17 cellular contexts compared by ENCODE assay signal in genomic region chr12:19287302-19287701, GRCh38.
"Had no signal": no experiment of that assay in that cellular context is flagged by ENCODE, and none has a peak within 500 bp of the region (broad histone marks: within the 10 kb centered on the region; RNA-seq: fewer than 3 reads in every experiment).

No MANE protein-coding gene starts in this region.

- H3K27ac ChIP-seq: colonic mucosa, heart left ventricle, lower lobe of right lung, ovary had no signal

- H3K4me1 ChIP-seq: colonic mucosa, lower lobe of right lung had no signal

- H3K27ac Mint-ChIP-seq: activated CD8-positive, alpha-beta T cell treated with anti-CD3 and anti-CD28 coated beads for 36 hours; activated naive CD4-positive, alpha-beta T cell treated with anti-CD3 and anti-CD28 coated beads, Interleukin-2, amount 50 U/mL, for 24 hours; naive B cell; T-helper 1 cell treated with Interleukin-12 subunit alpha and Interleukin-12 subunit beta and Interleukin-4 antibody, amounts not matched to agents 30 μg/mL and 1 μg/mL, for 36 hours had no signal

- H3K9me3 Mint-ChIP-seq: activated CD8-positive, alpha-beta T cell treated with anti-CD3 and anti-CD28 coated beads for 36 hours; activated naive CD4-positive, alpha-beta T cell treated with anti-CD3 and anti-CD28 coated beads, Interleukin-2, amount 50 U/mL, for 24 hours; activated T-cell treated with anti-CD3 and anti-CD28 coated beads, Interleukin-2, amount 50 U/mL, for 4 hours; naive B cell; T-helper 1 cell treated with Interleukin-12 subunit alpha and Interleukin-12 subunit beta and Interleukin-4 antibody, amounts not matched to agents 30 μg/mL and 1 μg/mL, for 36 hours had no signal

- ATAC-seq: activated CD8-positive, alpha-beta T cell treated with anti-CD3 and anti-CD28 coated beads for 36 hours; activated T-cell treated with anti-CD3 and anti-CD28 coated beads, Interleukin-2, amount 50 U/mL, for 4 hours; esophagus mucosa; left cardiac atrium; lower lobe of right lung; sciatic nerve had no signal

- DNase-seq: activated CD4-positive, alpha-beta T cell treated with anti-CD3 and anti-CD28 coated beads for 48 hours; activated CD8-positive, alpha-beta T cell treated with anti-CD3 and anti-CD28 coated beads for 36 hours; activated effector memory CD4-positive, alpha-beta T cell treated with anti-CD3 and anti-CD28 coated beads, Interleukin-2, amount 50 U/mL, for 16 hours; activated T-cell treated with anti-CD3 and anti-CD28 coated beads, Interleukin-2, amount 50 U/mL, for 4 hours; adrenal gland; caudate nucleus; colonic mucosa; heart left ventricle; left cardiac atrium; lower lobe of right lung; naive B cell; ovary; stimulated activated CD4-positive, alpha-beta T cell treated with anti-CD3 and anti-CD28 coated beads, Interleukin-1b, Interleukin-23, amount 100 ng/mL, for 48 hours had no signal

- H3K27me3 Mint-ChIP-seq: activated CD8-positive, alpha-beta T cell treated with anti-CD3 and anti-CD28 coated beads for 36 hours; activated naive CD4-positive, alpha-beta T cell treated with anti-CD3 and anti-CD28 coated beads, Interleukin-2, amount 50 U/mL, for 24 hours; naive B cell had no signal

- H3K36me3 ChIP-seq: colonic mucosa, ovary had no signal

- H3K4me3 ChIP-seq: adrenal gland, colonic mucosa, heart left ventricle, lower lobe of right lung, ovary had no signal

- H3K4me1 Mint-ChIP-seq: activated naive CD4-positive, alpha-beta T cell treated with anti-CD3 and anti-CD28 coated beads, Interleukin-2, amount 50 U/mL, for 24 hours; naive B cell had no signal

- H3K9me3 ChIP-seq: adrenal gland, colonic mucosa, heart left ventricle, lower lobe of right lung, ovary had no signal

- H3K36me3 Mint-ChIP-seq: activated naive CD4-positive, alpha-beta T cell treated with anti-CD3 and anti-CD28 coated beads, Interleukin-2, amount 50 U/mL, for 24 hours; naive B cell had no signal

- H3K4me3 Mint-ChIP-seq: activated CD8-positive, alpha-beta T cell treated with anti-CD3 and anti-CD28 coated beads for 36 hours; activated naive CD4-positive, alpha-beta T cell treated with anti-CD3 and anti-CD28 coated beads, Interleukin-2, amount 50 U/mL, for 24 hours; activated T-cell treated with anti-CD3 and anti-CD28 coated beads, Interleukin-2, amount 50 U/mL, for 4 hours; naive B cell; T-helper 1 cell treated with Interleukin-12 subunit alpha and Interleukin-12 subunit beta and Interleukin-4 antibody, amounts not matched to agents 30 μg/mL and 1 μg/mL, for 36 hours had no signal

- H3K27me3 ChIP-seq: adrenal gland, colonic mucosa, heart left ventricle, ovary had no signal
